ENCODE assay signal across 8 cellular contexts in the genomic region with DNA sequence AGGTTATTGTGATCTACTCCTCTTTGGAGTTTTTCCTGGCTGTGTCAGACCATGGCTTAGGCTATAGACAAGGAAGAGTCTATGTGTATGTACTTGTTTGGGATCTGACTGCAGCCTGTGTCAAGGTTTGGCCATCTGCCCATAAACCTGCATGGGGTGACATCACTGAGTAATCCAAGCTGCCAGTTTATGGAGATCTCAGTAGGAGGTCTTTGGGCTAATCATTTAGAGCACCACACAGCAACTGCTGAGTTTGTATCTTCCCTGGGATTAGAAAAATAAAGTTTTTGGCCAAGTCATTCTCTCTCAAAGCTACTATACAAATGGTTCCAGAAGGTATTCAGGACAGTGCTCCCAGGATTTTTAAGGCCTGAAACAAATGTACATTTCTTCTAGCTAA.
A peak's percentile ranks its signal among the peaks of the same experiment; 100 is the strongest.
DNase-seq lines count a peak whose midpoint lies in the region; ATAC-seq and TF ChIP-seq lines count a peak whose summit lies in the region.

No MANE protein-coding gene starts in this region.

- no peak for TF ChIP-seq EP300 in upper lobe of left lung (IDR thresholded peaks at IDR 0.05)

- no peaks in the 10 kb centered on the region for H3K4me1 ChIP-seq in upper lobe of left lung

- ATAC-seq in left colon (peak; percentile 96), upper lobe of left lung (ENCODE audit: low FRiP score in 2 of 2) (no peak), HG03354 (IDR thresholded peaks at IDR 0.05; ENCODE audit: poor library complexity, severe bottlenecking, unreplicated experiment) (no peak)

- H3K4me3 ChIP-seq in WERI-Rb-1 (ENCODE audit: low read depth, low read length) (no peak overlapping the region), upper lobe of left lung (no peak overlapping the region)

- intact Hi-C loops in left colon (cut with DNase I, micrococcal nuclease) (no loop called here), posterior cingulate gyrus (cut with DNase I) (no loop called here)

- H3K27me3 ChIP-seq in WERI-Rb-1 (ENCODE audit: insufficient read depth, low read depth, severe bottlenecking) (no peaks in the 10 kb centered on the region), upper lobe of left lung (no peaks in the 10 kb centered on the region)

- DNase-seq in DMS 273 (lab: John Stamatoyannopoulos, UW; ENCODE audit: unreplicated experiment), result peak; percentile 98
- peak; percentile 37 to 41 for DNase-seq in NCI-H187 (lab: John Stamatoyannopoulos, UW)
- peak; percentile 91 for DNase-seq in WERI-Rb-1
- DNase-seq in left colon, result peak; percentile 50 to 59
- no peak for DNase-seq in upper lobe of left lung
- no peak for DNase-seq in stimulated activated naive CD4-positive, alpha-beta T cell treated with Interleukin-2 at 50 U/mL for 16 hours (lab: John Stamatoyannopoulos, UW)
- DNase-seq in posterior cingulate gyrus, result no peak

- TF ChIP-seq CTCF in WERI-Rb-1 (IDR thresholded peaks at IDR 0.05; ENCODE audit: low read depth, low read length) (no peak), upper lobe of left lung (IDR thresholded peaks at IDR 0.05) (no peak)

- no peak for TF ChIP-seq POLR2A in upper lobe of left lung (IDR thresholded peaks at IDR 0.05)

- H3K27ac ChIP-seq in WERI-Rb-1 (peak overlapping the region; percentile 68), upper lobe of left lung (no peak overlapping the region)

- no peaks in the 10 kb centered on the region for H3K9me3 ChIP-seq in WERI-Rb-1 (ENCODE audit: severe bottlenecking)
- H3K9me3 ChIP-seq in upper lobe of left lung, result no peaks in the 10 kb centered on the region

- H3K36me3 ChIP-seq in WERI-Rb-1 (no peaks in the 10 kb centered on the region), upper lobe of left lung (no peaks in the 10 kb centered on the region)

Comparison
In these comparisons a context has a peak if more than half of its experiments do, and no peak if none do; other contexts are left out.
1. DNase-seq: peak in DMS 273 (single experiment), NCI-H187 (2 of 2), WERI-Rb-1 (single experiment) and left colon (2 of 2); none in upper lobe of left lung (0 of 2), stimulated activated naive CD4-positive, alpha-beta T cell treated with Interleukin-2 at 50 U/mL for 16 hours (single experiment) and posterior cingulate gyrus (0 of 10).